ENCODE assay signal across 17 cellular contexts in genomic region chr10:62934258-62934657, GRCh38.
DNase-seq lines count a peak whose midpoint lies in the region; ATAC-seq and TF ChIP-seq lines count a peak whose summit lies in the region.
"Had no signal": no experiment of that assay in that cellular context is flagged by ENCODE, and none has a peak within 500 bp of the region (broad histone marks: within the 10 kb centered on the region; RNA-seq: fewer than 3 reads in every experiment).

No MANE protein-coding gene starts in this region.

- peak overlapping the region; percentile 7; the same call in 1 of the 2 replicates for H2AFZ ChIP-seq in PC-3 (ENCODE audit: low read length)

- no peaks in the 10 kb centered on the region for H3K27me3 ChIP-seq in PC-3 (ENCODE audit: low read length)

- DNase-seq in Ammon's horn (ENCODE audit: low spot score): peak; percentile 28
- peak; percentile 90 for DNase-seq in HT-29 (ENCODE audit: low spot score)
- no peak for DNase-seq in PC-3
- DNase-seq in head of caudate nucleus: peak in 26 of 42 donors; percentile 4 to 47 (median 18)
- no peak for DNase-seq in dedifferentiated amniotic fluid mesenchymal stem cell (ENCODE audit: extremely low spot score)
- no peak for DNase-seq in GOT3 (lab: John Stamatoyannopoulos, UW)
- DNase-seq: activated CD4-positive, alpha-beta T cell treated with anti-CD3 and anti-CD28 coated beads, Interleukin-2, amount 50 U/mL, for 48 hours; activated naive CD8-positive, alpha-beta T cell treated with anti-CD3 and anti-CD28 coated beads, Interleukin-2, amount 50 U/mL, for 24 hours; activated T-cell treated with anti-CD3 and anti-CD28 coated beads, Interleukin-2, amount 50 U/mL, for 72 hours; central memory CD4-positive, alpha-beta T cell; mesendoderm; NCI-H446; RPMI8226; stimulated activated naive B cell treated with anti-CD40 and anti-IgM and Interleukin-4, amounts not matched to agents 10 μg/mL and 1 μg/mL and 100 μg/mL, for 72 hours; trophoblast cell had no signal

- H3K36me3 ChIP-seq in PC-3 (ENCODE audit: low read depth, low read length): no peaks in the 10 kb centered on the region

- no peaks in the 10 kb centered on the region for H3K9me3 ChIP-seq in PC-3 (ENCODE audit: low read length)

- no peaks in the 10 kb centered on the region for H3F3A ChIP-seq in PC-3 (ENCODE audit: low read length, unreplicated experiment)

- no peaks in the 10 kb centered on the region for H3K9me2 ChIP-seq in PC-3 (replicated peaks; ENCODE audit: low read length)

- H3K4me2 ChIP-seq in PC-3 (ENCODE audit: low read length): no peak overlapping the region

- H3K79me2 ChIP-seq in PC-3 (ENCODE audit: low read length): no peaks in the 10 kb centered on the region

- H3K4me1 ChIP-seq in PC-3 (ENCODE audit: insufficient read depth, low read length): no peaks in the 10 kb centered on the region

- BruUV-seq in PC-3 (replicated peaks; lab: Mats Ljungman, UMichigan): no TSS peak

- no peak for TF ChIP-seq CTCF in PC-3 (conservative IDR thresholded peaks at IDR 0.05; ENCODE audit: low read depth, low read length)

- no peak overlapping the region for H3K4me3 ChIP-seq in PC-3 (ENCODE audit: low read length)

- POLR2A ChIA-PET in PC-3 (lab: Charles Lee; ENCODE audit: unreplicated experiment): no interaction called here

- CTCF ChIA-PET in PC-3 (lab: Charles Lee): no interaction called here

- H3K27ac ChIP-seq in PC-3 (ENCODE audit: low read length): no peak overlapping the region

- intact Hi-C loops in PC-3 (cut with micrococcal nuclease) (no loop called here), head of caudate nucleus (cut with DNase I) (no loop called here)

- ATAC-seq in PC-3: peak; percentile 61
- no peak for ATAC-seq in HG02588 (IDR thresholded peaks at IDR 0.05; ENCODE audit: unreplicated experiment)
- no peak for ATAC-seq in GM21447 (IDR thresholded peaks at IDR 0.05; ENCODE audit: unreplicated experiment)
- ATAC-seq: activated naive CD8-positive, alpha-beta T cell treated with anti-CD3 and anti-CD28 coated beads, Interleukin-2, amount 50 U/mL, for 24 hours; activated T-cell treated with anti-CD3 and anti-CD28 coated beads, Interleukin-2, amount 50 U/mL, for 72 hours; stimulated activated naive B cell treated with anti-CD40 and anti-IgM and Interleukin-4, amounts not matched to agents 10 μg/mL and 1 μg/mL and 100 μg/mL, for 72 hours had no signal

- no peak overlapping the region for H3K9ac ChIP-seq in PC-3 (ENCODE audit: low read length)

- no peaks in the 10 kb centered on the region for H4K20me1 ChIP-seq in PC-3 (ENCODE audit: low read length)

Comparison
In these comparisons a context has a peak if more than half of its experiments do, and no peak if none do; other contexts are left out.
1. DNase-seq: peak in Ammon's horn (single experiment), HT-29 (single experiment) and head of caudate nucleus (26 of 42); none in PC-3 (single experiment), dedifferentiated amniotic fluid mesenchymal stem cell (single experiment) and GOT3 (single experiment).